Comparison of ENCODE assay signal across 9 cellular contexts in the genomic region with DNA sequence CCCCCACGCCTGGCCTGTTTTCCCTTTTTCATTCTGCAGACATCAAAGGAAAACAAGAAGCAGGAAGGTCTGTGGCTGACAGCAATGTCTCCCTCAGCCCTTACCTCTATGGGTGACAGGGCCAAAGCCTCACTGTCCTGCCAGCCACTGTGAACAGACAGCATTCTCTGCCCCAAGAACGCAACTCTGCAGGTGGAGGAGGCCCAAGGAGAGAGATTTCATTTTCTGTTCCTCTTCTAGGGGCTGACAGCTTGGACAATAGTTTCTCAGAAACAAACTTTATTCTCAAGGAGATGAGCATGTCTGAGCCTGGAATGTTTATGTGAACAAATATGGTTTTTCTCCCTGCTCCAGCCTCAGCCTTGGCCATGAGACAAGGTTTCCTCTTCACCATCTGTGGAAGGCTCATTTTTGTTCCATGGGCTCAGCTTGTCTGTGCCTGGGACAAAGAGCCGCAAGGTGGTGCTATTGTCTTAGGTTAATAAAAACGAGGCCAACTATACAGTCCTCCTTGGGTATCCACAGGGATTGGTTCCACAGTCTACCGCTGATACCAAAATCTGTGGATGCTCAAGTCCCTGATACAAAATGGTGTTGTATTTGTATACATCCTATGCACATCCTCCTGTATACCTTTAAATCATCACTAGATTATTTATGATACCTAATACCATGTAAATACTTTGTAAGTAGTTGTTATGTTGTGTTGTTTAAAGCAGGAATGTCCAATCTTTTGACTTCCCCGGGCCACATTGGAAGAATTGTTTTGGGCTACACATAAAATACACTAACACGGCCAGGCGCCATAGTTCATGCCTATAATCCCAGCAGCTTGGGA. TPM values are rescaled to one million over a fixed set of nuclear protein-coding genes. Genes with fewer than 3 reads are reported as not detected.
DNase-seq lines count a peak whose midpoint lies in the region; ATAC-seq, FAIRE-seq and TF ChIP-seq lines count a peak whose summit lies in the region.
"Had no signal": no experiment of that assay in that cellular context is flagged by ENCODE, and none has a peak within 500 bp of the region (broad histone marks: within the 10 kb centered on the region; RNA-seq: fewer than 3 reads in every experiment).

No MANE protein-coding gene starts in this region.

- H3K4me1 ChIP-seq in astrocyte (ENCODE audit: insufficient read depth, low read length) = no peaks in the 10 kb centered on the region

- H3K4me2 ChIP-seq in astrocyte (ENCODE audit: low read length) = no peak overlapping the region

- H4K20me1 ChIP-seq in astrocyte (ENCODE audit: insufficient read depth, low read length) = no peaks in the 10 kb centered on the region

- TF ChIP-seq CTCF in astrocyte (IDR thresholded peaks at IDR 0.05; ENCODE audit: insufficient read depth, low read depth, low read length) = peak; percentile 70

- no peak overlapping the region for H3K9ac ChIP-seq in astrocyte (ENCODE audit: low read length)

- no peaks in the 10 kb centered on the region for H3K79me2 ChIP-seq in astrocyte (ENCODE audit: insufficient read depth, low read length)

- DNase-seq in DMS79 treated with DMSO at 0.1 percent for 48 hours (lab: John Stamatoyannopoulos, UW) (peak; percentile 17), RPMI8226 (peak; percentile 73), astrocyte (ENCODE audit: low read depth) (peak; percentile 15), immature natural killer cell (peak; percentile 15 to 54 (median 47))
- DNase-seq in Jurkat, Clone E6-1 (ENCODE audit: low read depth, low spot score) = peak; percentile 44
- DNase-seq in stimulated activated CD4-positive, alpha-beta T cell treated with anti-CD3 and anti-CD28 coated beads, Interleukin-1b, Interleukin-23, amount 100 ng/mL, for 24 hours (ENCODE audit: low read depth in 4 of 4, low spot score in 1 of 4) = peak in 3 of 4 experiments; percentile 10 to 31 (median 18)
- no peak for DNase-seq in central memory CD4-positive, alpha-beta T cell

- no peak for FAIRE-seq in astrocyte (lab: Jason Lieb, UNC)

- H3K27ac Mint-ChIP-seq in astrocyte (ENCODE audit: unreplicated experiment) (no peak overlapping the region), immature natural killer cell (no peak overlapping the region)

- no peaks in the 10 kb centered on the region for H3K4me1 Mint-ChIP-seq in astrocyte (ENCODE audit: low read depth, unreplicated experiment)
- H3K4me1 Mint-ChIP-seq in immature natural killer cell = peaks cover under 1 to 5% of the 10 kb centered on the region in 2 donors

- no peaks in the 10 kb centered on the region for H3K36me3 ChIP-seq in astrocyte (ENCODE audit: insufficient read depth, low read length)

- peaks cover 7% of the 10 kb centered on the region for H3K27me3 Mint-ChIP-seq in astrocyte (ENCODE audit: low read depth, unreplicated experiment)
- peaks cover 0 to 13% (median 1%) of the 10 kb centered on the region in 3 donors for H3K27me3 Mint-ChIP-seq in immature natural killer cell (ENCODE audit: low read depth in 3 of 3)

- H3K27ac ChIP-seq in astrocyte (ENCODE audit: low read depth, low read length) = no peak overlapping the region

- no peak overlapping the region for H2AFZ ChIP-seq in astrocyte (ENCODE audit: low read depth, low read length)

- peaks cover 5% of the 10 kb centered on the region for H3K27me3 ChIP-seq in astrocyte (ENCODE audit: insufficient read depth, low read length)

- H3K4me3 ChIP-seq in Jurkat, Clone E6-1 (ENCODE audit: low read length) = no peak overlapping the region
- no peak overlapping the region for H3K4me3 ChIP-seq in astrocyte (ENCODE audit: insufficient read depth, low read depth, low read length)

- H3K9me3 ChIP-seq in astrocyte (ENCODE audit: insufficient read depth, low read depth, low read length) = no peaks in the 10 kb centered on the region

- no peaks in the 10 kb centered on the region for H3K36me3 Mint-ChIP-seq in astrocyte (ENCODE audit: low read depth, unreplicated experiment)
- H3K36me3 Mint-ChIP-seq in immature natural killer cell = no peaks in the 10 kb centered on the region

- H3K4me3 Mint-ChIP-seq in astrocyte (ENCODE audit: unreplicated experiment) (no peak overlapping the region), immature natural killer cell (no peak overlapping the region)

- ATAC-seq in GM19455 (IDR thresholded peaks at IDR 0.05; ENCODE audit: unreplicated experiment) = no peak

- H3K9me3 Mint-ChIP-seq in astrocyte (ENCODE audit: unreplicated experiment) (no peaks in the 10 kb centered on the region), immature natural killer cell (no peaks in the 10 kb centered on the region)

RNA-seq across cellular contexts. Expression of gene PIWIL3, which starts 5.8 kb away (rescaled TPM):
- polyA plus RNA-seq in Jurkat, Clone E6-1 (2012; ENCODE audit: insufficient read depth, insufficient read length) = not detected
- not detected in 2 replicates for total RNA-seq in astrocyte
- polyA plus RNA-seq in immature natural killer cell = not detected
- total RNA-seq: temporal lobe had no signal

RNA-seq across cellular contexts. Expression of gene SGSM1, which starts 37.3 kb away (rescaled TPM):
- polyA plus RNA-seq in Jurkat, Clone E6-1 (2012; ENCODE audit: insufficient read depth, insufficient read length) = 0.39 TPM
- total RNA-seq in astrocyte = 0.05 TPM in 1 of 2 replicates, not detected in the other
- 1 to 10 TPM; 1.5 to 3.9 (median 2.4) TPM for polyA plus RNA-seq in immature natural killer cell
